ENCODE assay signal across 9 cellular contexts in the genomic region with DNA sequence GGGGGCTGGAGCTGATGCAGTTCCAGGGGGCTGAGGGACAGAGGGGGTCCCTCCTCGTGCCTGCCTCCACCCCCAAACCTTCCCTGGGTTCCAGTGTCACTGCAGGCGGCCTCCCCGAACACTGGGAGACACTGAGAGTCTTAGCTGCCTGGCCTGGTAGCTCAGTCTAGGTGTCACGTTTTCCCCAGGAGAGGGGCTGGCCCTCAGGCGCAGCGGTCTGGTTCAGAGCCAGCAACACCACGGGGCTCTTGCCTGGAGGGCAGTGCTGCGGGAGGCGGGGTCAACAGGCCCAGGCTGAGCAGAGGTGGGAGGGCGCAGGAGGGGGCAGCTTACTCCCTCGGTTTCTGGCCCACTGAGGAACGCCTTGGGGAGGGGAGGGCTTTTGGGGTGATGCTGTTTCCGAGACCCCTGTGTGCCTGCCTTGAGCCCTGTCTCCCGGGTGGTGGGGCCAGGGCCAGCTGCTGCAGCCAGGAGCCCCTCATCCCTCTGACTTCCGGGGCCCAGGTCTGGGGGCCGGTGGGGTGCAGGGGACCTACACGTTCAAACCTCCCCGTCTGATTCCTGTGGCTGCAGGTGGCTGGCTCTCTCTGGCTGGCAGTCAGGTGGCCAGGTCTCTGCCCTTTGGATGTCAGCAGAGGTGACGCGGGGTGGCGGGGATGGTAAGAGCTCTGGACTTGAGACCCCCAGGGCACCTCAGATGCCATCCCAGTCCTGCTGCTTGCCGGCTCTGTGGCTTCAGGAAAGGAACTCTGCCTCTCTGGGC.
DNase-seq lines count a peak whose midpoint lies in the region; ATAC-seq and TF ChIP-seq lines count a peak whose summit lies in the region.
"Had no signal": no experiment of that assay in that cellular context is flagged by ENCODE, and none has a peak within 500 bp of the region (broad histone marks: within the 10 kb centered on the region; RNA-seq: fewer than 3 reads in every experiment).

No MANE protein-coding gene starts in this region.

- H3K36me3 Mint-ChIP-seq in chondrocyte (ENCODE audit: low read depth): peaks cover 6% of the 10 kb centered on the region
- H3K36me3 Mint-ChIP-seq in nephron (ENCODE audit: low read depth): peaks cover 15% of the 10 kb centered on the region
- H3K36me3 Mint-ChIP-seq: T-cell had no signal

- no peaks in the 10 kb centered on the region for H3K9me3 Mint-ChIP-seq in chondrocyte (ENCODE audit: low read depth)
- no peaks in the 10 kb centered on the region for H3K9me3 Mint-ChIP-seq in nephron
- H3K9me3 Mint-ChIP-seq: T-cell had no signal

- TF ChIP-seq CTCF in chondrocyte (IDR thresholded peaks at IDR 0.05): no peak
- no peak for TF ChIP-seq CTCF in nephron (IDR thresholded peaks at IDR 0.05; ENCODE audit: unreplicated experiment in 3 of 3)

- no peak for ATAC-seq in HG02973 (IDR thresholded peaks at IDR 0.05; ENCODE audit: unreplicated experiment)
- no peak for ATAC-seq in HG03108 (IDR thresholded peaks at IDR 0.05; ENCODE audit: unreplicated experiment)
- ATAC-seq: T-cell had no signal

- peak overlapping the region; percentile 92 for H3K27ac Mint-ChIP-seq in chondrocyte (ENCODE audit: unreplicated experiment)
- peak overlapping the region; percentile 15 to 83 (median 70) for H3K27ac Mint-ChIP-seq in nephron
- H3K27ac Mint-ChIP-seq: T-cell had no signal

- DNase-seq in DMS153 treated with DMSO at 0.1 percent for 48 hours (lab: John Stamatoyannopoulos, UW; ENCODE audit: unreplicated experiment): peak; percentile 56
- peak; percentile 62 for DNase-seq in NCI-H2107 (lab: John Stamatoyannopoulos, UW)
- DNase-seq in chondrocyte (ENCODE audit: low spot score): no peak
- no peak for DNase-seq in activated CD4-positive, CD25-positive, alpha-beta regulatory T cell treated with anti-CD3 and anti-CD28 coated beads, Interleukin-2, amount 50 U/mL, for 72 hours
- DNase-seq in HCEC 1CT: no peak
- DNase-seq: T-cell had no signal

- H3K27me3 Mint-ChIP-seq in chondrocyte (ENCODE audit: low read depth): peaks cover 1% of the 10 kb centered on the region
- peaks cover 2% of the 10 kb centered on the region for H3K27me3 Mint-ChIP-seq in nephron (ENCODE audit: low read depth)

- H3K4me3 Mint-ChIP-seq in chondrocyte (ENCODE audit: unreplicated experiment) (no peak overlapping the region), nephron (no peak overlapping the region)
- H3K4me3 Mint-ChIP-seq: T-cell had no signal

- H3K4me1 Mint-ChIP-seq in chondrocyte (ENCODE audit: low read depth) (peaks cover 41% of the 10 kb centered on the region), nephron (peaks cover 69% of the 10 kb centered on the region)
- H3K4me1 Mint-ChIP-seq: T-cell had no signal

Comparison
In these comparisons a context has a peak if more than half of its experiments do, and no peak if none do; other contexts are left out.
1. DNase-seq: peak in DMS153 treated with DMSO at 0.1 percent for 48 hours (single experiment) and NCI-H2107 (single experiment); none in chondrocyte (single experiment), activated CD4-positive, CD25-positive, alpha-beta regulatory T cell treated with anti-CD3 and anti-CD28 coated beads, Interleukin-2, amount 50 U/mL, for 72 hours (single experiment) and HCEC 1CT (single experiment).